In the genomic region with DNA sequence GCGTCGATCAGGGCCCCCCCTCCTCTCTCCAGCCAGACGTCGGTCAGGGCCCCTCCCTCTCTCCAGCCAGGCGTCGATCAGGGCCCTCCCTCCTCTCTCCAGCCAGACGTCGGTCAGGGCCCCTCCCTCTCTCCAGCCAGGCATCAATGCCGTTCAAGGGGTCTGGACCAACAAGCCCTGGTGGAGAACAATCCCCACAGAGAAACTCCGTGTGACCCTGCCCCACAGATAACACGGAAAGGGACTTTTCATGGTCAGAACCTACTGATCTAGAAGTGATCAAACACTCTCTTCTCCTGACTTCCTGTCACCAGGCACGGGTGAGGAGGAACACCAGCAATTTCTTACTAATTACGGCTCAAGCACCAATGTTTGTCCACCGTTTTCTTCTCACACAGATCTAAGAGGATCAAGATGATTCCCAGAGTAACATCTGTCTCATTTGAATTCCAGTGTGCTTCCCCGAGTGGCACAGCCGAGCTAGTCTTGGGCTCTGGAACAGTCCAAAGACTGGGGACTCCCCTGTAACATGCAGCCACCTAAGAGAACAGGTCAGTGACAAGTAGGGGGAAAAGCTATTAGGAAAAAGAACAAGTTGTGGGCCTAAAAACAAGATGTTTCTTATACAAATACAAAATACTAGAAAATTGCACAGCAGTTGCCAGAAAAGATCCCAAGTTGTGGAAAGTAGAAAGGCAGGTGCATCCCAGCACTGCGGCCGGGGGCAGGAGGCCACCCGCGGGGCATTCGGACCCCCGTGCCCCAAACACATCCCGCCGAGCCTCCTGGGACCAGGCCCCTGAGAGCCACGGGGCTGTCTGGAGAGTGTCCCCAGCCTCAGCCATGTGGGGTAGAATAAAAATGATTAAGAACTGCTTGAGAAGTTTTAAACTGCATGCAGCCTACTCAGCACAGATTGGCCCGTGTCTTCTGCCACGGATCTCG, we compare ENCODE assay signal across 11 cellular contexts. TPM values are rescaled to one million over a fixed set of nuclear protein-coding genes. Genes with fewer than 3 reads are reported as not detected.
DNase-seq lines count a peak whose midpoint lies in the region; ATAC-seq and TF ChIP-seq lines count a peak whose summit lies in the region.
"Had no signal": no experiment of that assay in that cellular context is flagged by ENCODE, and none has a peak within 500 bp of the region (broad histone marks: within the 10 kb centered on the region; RNA-seq: fewer than 3 reads in every experiment).

No MANE protein-coding gene starts in this region.

- intact Hi-C loops in left ventricle myocardium inferior (cut with micrococcal nuclease) = no loop called here
- intact Hi-C loops in spleen (cut with DNase I; ENCODE audit: low total_unique reads) = no loop called here

- WGBS in spleen, 5 donors = 59 to 72% (median 70%) methylated on average over 22 to 26 of the region's 28 CpGs

- TF ChIP-seq POLR2A in spleen (IDR thresholded peaks at IDR 0.05) = no peak

- H3K9me3 ChIP-seq in left ventricle myocardium inferior (replicated peaks) (no peaks in the 10 kb centered on the region), spleen (no peaks in the 10 kb centered on the region)

- DNase-seq in NCI-H1417 (lab: John Stamatoyannopoulos, UW) = peak in 2 of 3 experiments; percentile 26 to 57
- DNase-seq in NCI-H1417 treated with DMSO at 0.1 percent for 48 hours (lab: John Stamatoyannopoulos, UW) = no peak
- DNase-seq in WTC11 (ENCODE audit: low spot score) = no peak
- no peak for DNase-seq in left ventricle myocardium inferior
- DNase-seq in spleen = no peak
- DNase-seq in midbrain (lab: John Stamatoyannopoulos, UW) = no peak
- DNase-seq: NCI-H526 treated with DMSO at 0.1 percent for 48 hours had no signal

- no peaks in the 10 kb centered on the region for H3K27me3 Mint-ChIP-seq in WTC11 (ENCODE audit: low read depth)

- CTCF ChIA-PET in WTC11 (lab: Charles Lee) = interaction anchor here (1.2 kb wide), 1 partner anchor 8 kb away, joined by 4 read pairs; no protein-coding TSS in a partner anchor

- H3K4me3 Mint-ChIP-seq in WTC11 = peak overlapping the region; percentile 51

- H3K27ac ChIP-seq in left ventricle myocardium inferior (replicated peaks) = peak overlapping the region; percentile 64
- peak overlapping the region in 6 of 8 donors; percentile 29 to 64 (median 50) for H3K27ac ChIP-seq in spleen
- H3K27ac ChIP-seq: 22Rv1 had no signal

- H3K36me3 ChIP-seq in left ventricle myocardium inferior (no peaks in the 10 kb centered on the region), spleen (peaks cover 0 to 5% (median 0%) of the 10 kb centered on the region in 6 donors)

- peaks cover 34% of the 10 kb centered on the region for H3K4me1 Mint-ChIP-seq in WTC11

- H3K27me3 ChIP-seq in left ventricle myocardium inferior (ENCODE audit: low read depth) = no peaks in the 10 kb centered on the region
- no peaks in the 10 kb centered on the region for H3K27me3 ChIP-seq in spleen (replicated peaks in 1 of 7)

- no peak overlapping the region for H3K4me3 ChIP-seq in left ventricle myocardium inferior
- H3K4me3 ChIP-seq in spleen = no peak overlapping the region

- no peak for ATAC-seq in WTC11
- no peak for ATAC-seq in GM18873 (IDR thresholded peaks at IDR 0.05; ENCODE audit: low FRiP score, unreplicated experiment)
- ATAC-seq in HG02884 (IDR thresholded peaks at IDR 0.05; ENCODE audit: unreplicated experiment) = no peak

- H3K9me3 Mint-ChIP-seq in WTC11 = no peaks in the 10 kb centered on the region; the same call in 1 of the 2 replicates

- peak overlapping the region; percentile 93 for H3K27ac Mint-ChIP-seq in WTC11

- POLR2A ChIA-PET in WTC11 (lab: Charles Lee) = no interaction called here

- H3K4me1 ChIP-seq in left ventricle myocardium inferior = peaks cover 50% of the 10 kb centered on the region
- peaks cover 31 to 79% (median 75%) of the 10 kb centered on the region in 6 donors for H3K4me1 ChIP-seq in spleen

- no peak for TF ChIP-seq CTCF in WTC11 (IDR thresholded peaks at IDR 0.05)
- no peak for TF ChIP-seq CTCF in left ventricle myocardium inferior (IDR thresholded peaks at IDR 0.05; ENCODE audit: borderline replicate concordance)
- no peak for TF ChIP-seq CTCF in spleen (IDR thresholded peaks at IDR 0.05 in 8 of 11, conservative IDR thresholded peaks at IDR 0.05 in 3 of 11)

- no peaks in the 10 kb centered on the region for H3K36me3 Mint-ChIP-seq in WTC11

TF ChIP-seq in WTC11, 78 proteins besides CTCF, POLR2A, EP300 and RAD21 (continues in another document):
- TF ChIP-seq OVOL2 (CRISPR knock-in tag; IDR thresholded peaks at IDR 0.05; ENCODE audit: borderline replicate concordance) (no peak), ERG (CRISPR knock-in tag; IDR thresholded peaks at IDR 0.05) (no peak), ATF3 (CRISPR knock-in tag; conservative IDR thresholded peaks at IDR 0.05) (no peak), NFE2L1 (CRISPR knock-in tag; IDR thresholded peaks at IDR 0.05) (no peak), ZSCAN18 (CRISPR knock-in tag; IDR thresholded peaks at IDR 0.05) (no peak), IRF2 (CRISPR knock-in tag; IDR thresholded peaks at IDR 0.05; ENCODE audit: borderline replicate concordance, low read depth) (no peak), ZNF219 (CRISPR knock-in tag; IDR thresholded peaks at IDR 0.05; ENCODE audit: borderline replicate concordance) (no peak), ZNF138 (CRISPR knock-in tag; conservative IDR thresholded peaks at IDR 0.05) (no peak), RELA (CRISPR knock-in tag; IDR thresholded peaks at IDR 0.05; ENCODE audit: borderline replicate concordance) (no peak), MXD4 (CRISPR knock-in tag; IDR thresholded peaks at IDR 0.05; ENCODE audit: borderline replicate concordance) (no peak), TEAD1 (CRISPR knock-in tag; IDR thresholded peaks at IDR 0.05) (no peak), EMX1 (CRISPR knock-in tag; IDR thresholded peaks at IDR 0.05) (no peak), NR1H2 (CRISPR knock-in tag; IDR thresholded peaks at IDR 0.05) (no peak), ESRRA (CRISPR knock-in tag; IDR thresholded peaks at IDR 0.05; ENCODE audit: borderline replicate concordance) (no peak)
- TF ChIP-seq, protein P1, sequence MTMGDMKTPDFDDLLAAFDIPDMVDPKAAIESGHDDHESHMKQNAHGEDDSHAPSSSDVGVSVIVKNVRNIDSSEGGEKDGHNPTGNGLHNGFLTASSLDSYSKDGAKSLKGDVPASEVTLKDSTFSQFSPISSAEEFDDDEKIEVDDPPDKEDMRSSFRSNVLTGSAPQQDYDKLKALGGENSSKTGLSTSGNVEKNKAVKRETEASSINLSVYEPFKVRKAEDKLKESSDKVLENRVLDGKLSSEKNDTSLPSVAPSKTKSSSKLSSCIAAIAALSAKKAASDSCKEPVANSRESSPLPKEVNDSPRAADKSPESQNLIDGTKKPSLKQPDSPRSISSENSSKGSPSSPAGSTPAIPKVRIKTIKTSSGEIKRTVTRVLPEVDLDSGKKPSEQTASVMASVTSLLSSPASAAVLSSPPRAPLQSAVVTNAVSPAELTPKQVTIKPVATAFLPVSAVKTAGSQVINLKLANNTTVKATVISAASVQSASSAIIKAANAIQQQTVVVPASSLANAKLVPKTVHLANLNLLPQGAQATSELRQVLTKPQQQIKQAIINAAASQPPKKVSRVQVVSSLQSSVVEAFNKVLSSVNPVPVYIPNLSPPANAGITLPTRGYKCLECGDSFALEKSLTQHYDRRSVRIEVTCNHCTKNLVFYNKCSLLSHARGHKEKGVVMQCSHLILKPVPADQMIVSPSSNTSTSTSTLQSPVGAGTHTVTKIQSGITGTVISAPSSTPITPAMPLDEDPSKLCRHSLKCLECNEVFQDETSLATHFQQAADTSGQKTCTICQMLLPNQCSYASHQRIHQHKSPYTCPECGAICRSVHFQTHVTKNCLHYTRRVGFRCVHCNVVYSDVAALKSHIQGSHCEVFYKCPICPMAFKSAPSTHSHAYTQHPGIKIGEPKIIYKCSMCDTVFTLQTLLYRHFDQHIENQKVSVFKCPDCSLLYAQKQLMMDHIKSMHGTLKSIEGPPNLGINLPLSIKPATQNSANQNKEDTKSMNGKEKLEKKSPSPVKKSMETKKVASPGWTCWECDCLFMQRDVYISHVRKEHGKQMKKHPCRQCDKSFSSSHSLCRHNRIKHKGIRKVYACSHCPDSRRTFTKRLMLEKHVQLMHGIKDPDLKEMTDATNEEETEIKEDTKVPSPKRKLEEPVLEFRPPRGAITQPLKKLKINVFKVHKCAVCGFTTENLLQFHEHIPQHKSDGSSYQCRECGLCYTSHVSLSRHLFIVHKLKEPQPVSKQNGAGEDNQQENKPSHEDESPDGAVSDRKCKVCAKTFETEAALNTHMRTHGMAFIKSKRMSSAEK (CRISPR knock-in tag; IDR thresholded peaks at IDR 0.05; ENCODE audit: borderline replicate concordance) = no peak

RNA-seq across cellular contexts. Expression of gene RASA3, which starts 11.7 kb away (rescaled TPM):
- total RNA-seq in WTC11 (2021) = 16.5 to 22.3 TPM (median 16.9 TPM) in 3 replicates
- 9.5 TPM for total RNA-seq in left ventricle myocardium inferior
- 10 to 100 TPM; 35.9 to 52.8 (median 52.0) TPM for total RNA-seq in spleen
- 10 to 100 TPM; 11.7 to 17.2 (median 12.1) TPM for polyA plus RNA-seq in spleen

RNA-seq across cellular contexts. Expression of gene CFAP97D2, which starts 58.3 kb away (rescaled TPM):
- not detected in 3 replicates for total RNA-seq in WTC11 (2021)
- total RNA-seq in left ventricle myocardium inferior = not detected
- not detected for total RNA-seq in spleen
- polyA plus RNA-seq in spleen = under 1 TPM in 1 of 3 donors, not detected in 2; 0.05 TPM
- total RNA-seq: myocyte had no signal

Comparison
In these comparisons a context has a peak if more than half of its experiments do, and no peak if none do; other contexts are left out.
1. DNase-seq: peak in NCI-H1417 (2 of 3); none in NCI-H1417 treated with DMSO at 0.1 percent for 48 hours (single experiment), WTC11 (single experiment), left ventricle myocardium inferior (single experiment), spleen (single experiment) and midbrain (single experiment).